Comparison of ENCODE assay signal across 29 cellular contexts in the genomic region with DNA sequence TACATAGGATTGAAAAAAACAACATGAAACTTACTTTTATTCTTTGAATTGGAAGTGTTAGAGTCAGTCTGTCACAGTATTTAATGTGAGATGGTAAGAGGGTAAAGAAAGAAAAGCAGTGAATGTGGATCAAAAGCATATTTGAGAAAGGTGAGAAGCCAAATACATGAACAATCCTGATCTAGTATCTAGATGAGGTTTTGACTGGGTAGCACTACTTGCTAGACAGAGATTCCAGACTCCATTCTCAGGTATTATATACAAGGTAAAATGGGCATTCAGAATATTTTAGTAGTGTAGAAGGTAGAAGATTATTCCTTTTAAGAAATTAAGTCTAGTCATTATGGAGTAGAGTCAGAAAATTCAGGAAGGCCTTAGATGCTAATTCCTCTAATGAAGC.
DNase-seq lines count a peak whose midpoint lies in the region; ATAC-seq and TF ChIP-seq lines count a peak whose summit lies in the region.
"Had no signal": no experiment of that assay in that cellular context is flagged by ENCODE, and none has a peak within 500 bp of the region (broad histone marks: within the 10 kb centered on the region; RNA-seq: fewer than 3 reads in every experiment).

No MANE protein-coding gene starts in this region.

- ATAC-seq in activated CD8-positive, alpha-beta memory T cell treated with anti-CD3 and anti-CD28 coated beads, Interleukin-2, amount 10 ng/mL, durations not matched to agents 7 days and 5 days, result no peak
- ATAC-seq in CD8-positive, alpha-beta T cell, result no peak
- peak; percentile 53 for ATAC-seq in activated CD8-positive, alpha-beta T cell treated with anti-CD3 and anti-CD28 coated beads, Interleukin-2, amount 10 ng/mL, durations not matched to agents 7 days and 5 days
- no peak for ATAC-seq in GM19395 (IDR thresholded peaks at IDR 0.05; ENCODE audit: unreplicated experiment)
- ATAC-seq: esophagus mucosa, foreskin keratinocyte, HCT116, heart left ventricle, natural killer cell had no signal

- H3K4me1 ChIP-seq in CD8-positive, alpha-beta T cell (ENCODE audit: insufficient read depth, low read length), result peaks cover 15% of the 10 kb centered on the region
- H3K4me1 ChIP-seq: foreskin keratinocyte, thyroid gland had no signal

- no peaks in the 10 kb centered on the region for H3K9me3 Mint-ChIP-seq in activated CD8-positive, alpha-beta memory T cell treated with anti-CD3 and anti-CD28 coated beads, Interleukin-2, amount 10 ng/mL, durations not matched to agents 7 days and 5 days (ENCODE audit: low read depth)
- no peaks in the 10 kb centered on the region for H3K9me3 Mint-ChIP-seq in CD8-positive, alpha-beta T cell
- H3K9me3 Mint-ChIP-seq in activated CD8-positive, alpha-beta T cell treated with anti-CD3 and anti-CD28 coated beads, Interleukin-2, amount 10 ng/mL, durations not matched to agents 7 days and 5 days (ENCODE audit: insufficient read depth), result no peaks in the 10 kb centered on the region
- no peaks in the 10 kb centered on the region for H3K9me3 Mint-ChIP-seq in nephron
- H3K9me3 Mint-ChIP-seq: natural killer cell; stimulated activated naive CD8-positive, alpha-beta T cell treated with anti-CD3 and anti-CD28 coated beads, Interleukin-15, Interleukin-2, amounts not matched to agents 100 ng/mL and 50 ng/mL, for 24 hours had no signal

- DNase-seq in activated CD8-positive, alpha-beta memory T cell treated with anti-CD3 and anti-CD28 coated beads, Interleukin-2, amount 10 ng/mL, durations not matched to agents 7 days and 5 days, result no peak
- no peak for DNase-seq in activated CD8-positive, alpha-beta memory T cell treated with anti-CD3 and anti-CD28 coated beads for 24 hours
- DNase-seq in CD8-positive, alpha-beta T cell, result no peak
- DNase-seq in activated CD8-positive, alpha-beta T cell treated with anti-CD3 and anti-CD28 coated beads, Interleukin-2, amount 10 ng/mL, durations not matched to agents 7 days and 5 days, result no peak
- no peak for DNase-seq in activated CD4-positive, CD25-positive, alpha-beta regulatory T cell (lab: John Stamatoyannopoulos, UW)
- DNase-seq in SIG-M5 treated with dmso at 0.1 percent for 504 hours (lab: John Stamatoyannopoulos, UW; ENCODE audit: unreplicated experiment), result no peak
- DNase-seq: activated CD4-positive, alpha-beta T cell treated with anti-CD3 and anti-CD28 coated beads for 1 hour; activated CD8-positive, alpha-beta memory T cell treated with anti-CD3 and anti-CD28 coated beads, Interleukin-2, amount 50 U/mL, for 4 hours; activated gamma-delta T cell treated with Interleukin-2 at 50 U/mL for 16 hours; aorta; cortex of kidney; endodermal cell; foreskin keratinocyte; heart left ventricle; kidney; midbrain; natural killer cell; NCI-H1092 treated with DMSO at 0.1 percent for 48 hours; NCI-H187; NCI-H524 treated with DMSO at 0.1 percent for 48 hours; SHP77; thyroid gland had no signal

- peaks cover 34% of the 10 kb centered on the region for H3K36me3 Mint-ChIP-seq in activated CD8-positive, alpha-beta memory T cell treated with anti-CD3 and anti-CD28 coated beads, Interleukin-2, amount 10 ng/mL, durations not matched to agents 7 days and 5 days
- peaks cover 47% of the 10 kb centered on the region for H3K36me3 Mint-ChIP-seq in CD8-positive, alpha-beta T cell
- peaks cover 42% of the 10 kb centered on the region for H3K36me3 Mint-ChIP-seq in activated CD8-positive, alpha-beta T cell treated with anti-CD3 and anti-CD28 coated beads, Interleukin-2, amount 10 ng/mL, durations not matched to agents 7 days and 5 days (ENCODE audit: low read depth)
- H3K36me3 Mint-ChIP-seq in nephron (ENCODE audit: low read depth), result peaks cover 46% of the 10 kb centered on the region
- H3K36me3 Mint-ChIP-seq: natural killer cell had no signal

- CTCF ChIA-PET in activated CD8-positive, alpha-beta memory T cell treated with anti-CD3 and anti-CD28 coated beads, Interleukin-2, amount 10 ng/mL, durations not matched to agents 7 days and 5 days (lab: Charles Lee), result interaction anchor here (0.7 kb wide), 1 partner anchor 344 kb away, joined by 3 read pairs; no protein-coding TSS in a partner anchor
- CTCF ChIA-PET in CD8-positive, alpha-beta T cell (lab: Charles Lee), result interaction anchor here (1.2 to 2.1 kb wide), 2 partner anchors 14 to 42 kb away, joined by 4 read pairs; no protein-coding TSS in a partner anchor
- CTCF ChIA-PET in activated CD8-positive, alpha-beta T cell treated with anti-CD3 and anti-CD28 coated beads, Interleukin-2, amount 10 ng/mL, durations not matched to agents 7 days and 5 days (lab: Charles Lee), result interaction anchor here (0.9 kb wide), 1 partner anchor 14 kb away, joined by 4 read pairs; no protein-coding TSS in a partner anchor

- H3K27ac ChIP-seq in CD8-positive, alpha-beta T cell (ENCODE audit: low read depth, low read length), result no peak overlapping the region
- H3K27ac ChIP-seq: cardiac muscle cell, foreskin keratinocyte, heart left ventricle, thyroid gland had no signal

- TF ChIP-seq CTCF in CD8-positive, alpha-beta T cell (IDR thresholded peaks at IDR 0.05), result no peak
- no peak for TF ChIP-seq CTCF in nephron (IDR thresholded peaks at IDR 0.05; ENCODE audit: unreplicated experiment in 3 of 3)

- H3K27me3 Mint-ChIP-seq in activated CD8-positive, alpha-beta memory T cell treated with anti-CD3 and anti-CD28 coated beads, Interleukin-2, amount 10 ng/mL, durations not matched to agents 7 days and 5 days, result no peaks in the 10 kb centered on the region
- H3K27me3 Mint-ChIP-seq in CD8-positive, alpha-beta T cell (ENCODE audit: low read depth), result no peaks in the 10 kb centered on the region
- no peaks in the 10 kb centered on the region for H3K27me3 Mint-ChIP-seq in activated CD8-positive, alpha-beta T cell treated with anti-CD3 and anti-CD28 coated beads, Interleukin-2, amount 10 ng/mL, durations not matched to agents 7 days and 5 days (ENCODE audit: low read depth)
- no peaks in the 10 kb centered on the region for H3K27me3 Mint-ChIP-seq in nephron (ENCODE audit: low read depth)
- H3K27me3 Mint-ChIP-seq: B cell; stimulated activated naive CD8-positive, alpha-beta T cell treated with anti-CD3 and anti-CD28 coated beads, Interleukin-15, Interleukin-2, amounts not matched to agents 100 ng/mL and 50 ng/mL, for 24 hours had no signal

- POLR2A ChIA-PET in CD8-positive, alpha-beta T cell (lab: Charles Lee), result no interaction called here
- POLR2A ChIA-PET in activated CD8-positive, alpha-beta T cell treated with anti-CD3 and anti-CD28 coated beads, Interleukin-2, amount 10 ng/mL, durations not matched to agents 7 days and 5 days (lab: Charles Lee), result no interaction called here

- H3K4me3 ChIP-seq in CD8-positive, alpha-beta T cell (ENCODE audit: low read depth, low read length), result no peak overlapping the region
- H3K4me3 ChIP-seq: cardiac muscle cell, heart left ventricle, thyroid gland had no signal

- no peaks in the 10 kb centered on the region for H3K36me3 ChIP-seq in CD8-positive, alpha-beta T cell (ENCODE audit: insufficient read depth, low read length)
- H3K36me3 ChIP-seq: thyroid gland had no signal

- intact Hi-C loops in CD8-positive, alpha-beta T cell (cut with DNase I, micrococcal nuclease), result loop anchor here in 1 of 2 experiments (5.0 kb wide), 1 partner anchor 118 kb away; a partner anchor contains a TSS

- H3K4me1 Mint-ChIP-seq in activated CD8-positive, alpha-beta memory T cell treated with anti-CD3 and anti-CD28 coated beads, Interleukin-2, amount 10 ng/mL, durations not matched to agents 7 days and 5 days, result peaks cover 24% of the 10 kb centered on the region
- H3K4me1 Mint-ChIP-seq in CD8-positive, alpha-beta T cell (ENCODE audit: low read depth), result peaks cover 23% of the 10 kb centered on the region
- peaks cover 34% of the 10 kb centered on the region for H3K4me1 Mint-ChIP-seq in activated CD8-positive, alpha-beta T cell treated with anti-CD3 and anti-CD28 coated beads, Interleukin-2, amount 10 ng/mL, durations not matched to agents 7 days and 5 days (ENCODE audit: low read depth)
- H3K4me1 Mint-ChIP-seq in nephron, result peaks cover 12% of the 10 kb centered on the region
- H3K4me1 Mint-ChIP-seq: B cell, natural killer cell had no signal

- H3K9me3 ChIP-seq in CD8-positive, alpha-beta T cell (ENCODE audit: low read length), result no peaks in the 10 kb centered on the region
- H3K9me3 ChIP-seq: heart left ventricle, thyroid gland had no signal

- H3K4me3 Mint-ChIP-seq in activated CD8-positive, alpha-beta memory T cell treated with anti-CD3 and anti-CD28 coated beads, Interleukin-2, amount 10 ng/mL, durations not matched to agents 7 days and 5 days, result no peak overlapping the region
- no peak overlapping the region for H3K4me3 Mint-ChIP-seq in CD8-positive, alpha-beta T cell
- H3K4me3 Mint-ChIP-seq in activated CD8-positive, alpha-beta T cell treated with anti-CD3 and anti-CD28 coated beads, Interleukin-2, amount 10 ng/mL, durations not matched to agents 7 days and 5 days, result peak overlapping the region; percentile 35
- H3K4me3 Mint-ChIP-seq in nephron, result no peak overlapping the region
- H3K4me3 Mint-ChIP-seq: B cell; endodermal cell; natural killer cell; stimulated activated naive CD8-positive, alpha-beta T cell treated with anti-CD3 and anti-CD28 coated beads, Interleukin-15, Interleukin-2, amounts not matched to agents 100 ng/mL and 50 ng/mL, for 24 hours had no signal

- peak overlapping the region; percentile 47 for H3K27ac Mint-ChIP-seq in activated CD8-positive, alpha-beta memory T cell treated with anti-CD3 and anti-CD28 coated beads, Interleukin-2, amount 10 ng/mL, durations not matched to agents 7 days and 5 days
- peak overlapping the region; percentile 22 for H3K27ac Mint-ChIP-seq in CD8-positive, alpha-beta T cell
- peak overlapping the region; percentile 1 for H3K27ac Mint-ChIP-seq in activated CD8-positive, alpha-beta T cell treated with anti-CD3 and anti-CD28 coated beads, Interleukin-2, amount 10 ng/mL, durations not matched to agents 7 days and 5 days
- H3K27ac Mint-ChIP-seq in nephron, result peak overlapping the region in 2 of 3 experiments; percentile 22 to 27
- H3K27ac Mint-ChIP-seq: B cell; endodermal cell; natural killer cell; stimulated activated naive CD8-positive, alpha-beta T cell treated with anti-CD3 and anti-CD28 coated beads, Interleukin-15, Interleukin-2, amounts not matched to agents 100 ng/mL and 50 ng/mL, for 24 hours had no signal

- H3K27me3 ChIP-seq in CD8-positive, alpha-beta T cell (ENCODE audit: insufficient read depth, low read length), result no peaks in the 10 kb centered on the region
- H3K27me3 ChIP-seq: cardiac muscle cell, foreskin keratinocyte, heart left ventricle, thyroid gland had no signal
